ENCODE assay signal across 20 cellular contexts in genomic region chr17:79188679-79189078, GRCh38.
"Had no signal": no experiment of that assay in that cellular context is flagged by ENCODE, and none has a peak within 500 bp of the region (broad histone marks: within the 10 kb centered on the region; RNA-seq: fewer than 3 reads in every experiment).

No MANE protein-coding gene starts in this region.

- H3K36me3 ChIP-seq: ascending aorta, breast epithelium, cardiac muscle cell had no signal

- H3K9me3 ChIP-seq: ascending aorta, breast epithelium had no signal

- H3K4me3 ChIP-seq: ascending aorta, breast epithelium, cardiac muscle cell, coronary artery, dorsolateral prefrontal cortex had no signal

- DNase-seq: activated CD4-positive, alpha-beta T cell treated with anti-CD3 and anti-CD28 coated beads for 1 hour; activated CD4-positive, alpha-beta T cell treated with anti-CD3 and anti-CD28 coated beads for 4 hours; activated CD4-positive, alpha-beta T cell treated with anti-CD3 and anti-CD28 coated beads, Interleukin-2, amount 10 ng/mL, durations not matched to agents 7 days and 5 days; activated CD4-positive, alpha-beta T cell treated with anti-CD3 and anti-CD28 coated beads, Interleukin-2, amount 50 U/mL, for 4 hours; activated CD8-positive, alpha-beta memory T cell treated with anti-CD3 and anti-CD28 coated beads, Interleukin-2, amount 50 U/mL, for 48 hours; activated gamma-delta T cell; activated naive CD4-positive, alpha-beta T cell; activated naive CD8-positive, alpha-beta T cell treated with anti-CD3 and anti-CD28 coated beads, Interleukin-2, amount 10 ng/mL, durations not matched to agents 7 days and 5 days; activated T-cell treated with anti-CD3 and anti-CD28 coated beads for 4 hours; activated T-cell treated with anti-CD3 and anti-CD28 coated beads, Interleukin-2, amount 50 U/mL, for 24 hours; effector memory CD4-positive, alpha-beta T cell; T-helper 1 cell; T-helper 17 cell; T1000 had no signal

- ATAC-seq: T-helper 17 cell had no signal

- FAIRE-seq: frontal cortex had no signal

- H3K27ac ChIP-seq: ascending aorta, breast epithelium, cardiac muscle cell, coronary artery had no signal

- H3K4me1 ChIP-seq: ascending aorta, breast epithelium had no signal
